ENCODE assay signal across 1 cellular context in genomic region chr4:169244210-169244609, GRCh38.
TF ChIP-seq lines count a peak whose summit lies in the region.

No MANE protein-coding gene starts in this region.

TF ChIP-seq in WTC11, 78 proteins besides CTCF, POLR2A, EP300 and RAD21 (continued from another document):
- TF ChIP-seq IRF2 (CRISPR knock-in tag; IDR thresholded peaks at IDR 0.05; ENCODE audit: borderline replicate concordance, low read depth) = no peak
TF ChIP-seq in WTC11: peak in this region for 0.
